Comparison of ENCODE assay signal across 15 cellular contexts in genomic region chr5:67293177-67293576, GRCh38.
"Had no signal": no experiment of that assay in that cellular context is flagged by ENCODE, and none has a peak within 500 bp of the region (broad histone marks: within the 10 kb centered on the region; RNA-seq: fewer than 3 reads in every experiment).

No MANE protein-coding gene starts in this region.

- H3K27me3 ChIP-seq: stomach, thyroid gland had no signal

- H3K4me3 ChIP-seq: lower lobe of right lung, stomach, thyroid gland had no signal

- DNase-seq: activated CD4-positive, alpha-beta memory T cell treated with anti-CD3 and anti-CD28 coated beads for 36 hours; activated CD4-positive, alpha-beta T cell treated with anti-CD3 and anti-CD28 coated beads for 36 hours; activated CD8-positive, alpha-beta memory T cell treated with anti-CD3 and anti-CD28 coated beads, Interleukin-2, amount 10 ng/mL, durations not matched to agents 7 days and 5 days; activated naive CD4-positive, alpha-beta T cell treated with anti-CD3 and anti-CD28 coated beads, Interleukin-2, amount 10 ng/mL, durations not matched to agents 7 days and 5 days; activated T-cell treated with anti-CD3 and anti-CD28 coated beads, Interleukin-2, amount 50 U/mL, for 1 hour; erythroblast; glutamatergic neuron; kidney; lower lobe of right lung; stimulated activated CD4-positive, alpha-beta T cell treated with anti-CD3 and anti-CD28 coated beads, Interleukin-12 subunit alpha, Interleukin-12 subunit beta, amount 100 ng/mL, for 4 hours; stimulated activated CD4-positive, alpha-beta T cell treated with anti-CD3 and anti-CD28 coated beads, Interleukin-2, amount 100 ng/mL, for 24 hours; stomach; T-helper 1 cell; T1000; thyroid gland had no signal

- H3K9me3 ChIP-seq: lower lobe of right lung, stomach, thyroid gland had no signal

- H3K27ac ChIP-seq: thyroid gland had no signal

- H3K36me3 ChIP-seq: lower lobe of right lung, stomach, thyroid gland had no signal
